Comparison of ENCODE assay signal across 11 cellular contexts in genomic region chrX:119181491-119181890, GRCh38. TPM values are rescaled to one million over a fixed set of nuclear protein-coding genes. Genes with fewer than 3 reads are reported as not detected.
A peak's percentile ranks its signal among the peaks of the same experiment; 100 is the strongest.
DNase-seq lines count a peak whose midpoint lies in the region; ATAC-seq and TF ChIP-seq lines count a peak whose summit lies in the region.
"Had no signal": no experiment of that assay in that cellular context is flagged by ENCODE, and none has a peak within 500 bp of the region (broad histone marks: within the 10 kb centered on the region; RNA-seq: fewer than 3 reads in every experiment).

No MANE protein-coding gene starts in this region.

- no peaks in the 10 kb centered on the region for H3K9me3 ChIP-seq in Loucy (ENCODE audit: insufficient read depth, low read depth, low read length)
- H3K9me3 ChIP-seq in osteoblast (ENCODE audit: low read depth, low read length), result no peaks in the 10 kb centered on the region
- H3K9me3 ChIP-seq in upper lobe of left lung, result no peaks in the 10 kb centered on the region
- H3K9me3 ChIP-seq: sigmoid colon had no signal

- H3K36me3 Mint-ChIP-seq in chondrocyte (ENCODE audit: low read depth) (no peaks in the 10 kb centered on the region), natural killer cell (no peaks in the 10 kb centered on the region)

- no peak for TF ChIP-seq EP300 in upper lobe of left lung (IDR thresholded peaks at IDR 0.05)

- H3K27ac ChIP-seq in osteoblast (ENCODE audit: low read depth, low read length) (no peak overlapping the region), upper lobe of left lung (no peak overlapping the region)
- H3K27ac ChIP-seq: sigmoid colon had no signal

- no peaks in the 10 kb centered on the region for H3K79me2 ChIP-seq in Loucy (ENCODE audit: insufficient read depth, low read length)
- H3K79me2 ChIP-seq in osteoblast (ENCODE audit: insufficient read depth, low read length), result no peaks in the 10 kb centered on the region

- no peak overlapping the region for H3K9ac ChIP-seq in Loucy (ENCODE audit: low read depth, low read length, poor library complexity, severe bottlenecking)

- no peak overlapping the region for H3K4me3 Mint-ChIP-seq in chondrocyte (ENCODE audit: unreplicated experiment)
- H3K4me3 Mint-ChIP-seq in natural killer cell, result no peak overlapping the region

- H3K27me3 Mint-ChIP-seq in chondrocyte (ENCODE audit: low read depth), result peaks cover 3% of the 10 kb centered on the region
- H3K27me3 Mint-ChIP-seq in natural killer cell (ENCODE audit: low read depth in 2 of 2), result peaks cover 2 to 34% of the 10 kb centered on the region in 2 donors

- H3K36me3 ChIP-seq in Loucy (ENCODE audit: insufficient read depth, low read length), result no peaks in the 10 kb centered on the region
- H3K36me3 ChIP-seq in osteoblast (ENCODE audit: insufficient read depth, low read length), result no peaks in the 10 kb centered on the region
- no peaks in the 10 kb centered on the region for H3K36me3 ChIP-seq in upper lobe of left lung
- H3K36me3 ChIP-seq: sigmoid colon had no signal

- H3K4me2 ChIP-seq in Loucy (ENCODE audit: low read depth, low read length, poor library complexity, severe bottlenecking) (no peak overlapping the region), osteoblast (ENCODE audit: insufficient read depth, low read length) (no peak overlapping the region)

- WGBS in upper lobe of left lung, 2 donors, result 34% methylated on average over 2 of the region's 2 CpGs; no CpG with 5 or more reads in 1 of the 2 donors

- H4K20me1 ChIP-seq in Loucy (ENCODE audit: insufficient read depth, low read length, poor library complexity, severe bottlenecking) (no peaks in the 10 kb centered on the region), osteoblast (ENCODE audit: insufficient read depth, low read length) (no peaks in the 10 kb centered on the region)

- ATAC-seq in natural killer cell, result no peak
- no peak for ATAC-seq in upper lobe of left lung (ENCODE audit: low FRiP score in 2 of 2)
- ATAC-seq in GM21528 (IDR thresholded peaks at IDR 0.05; ENCODE audit: low FRiP score, unreplicated experiment), result no peak

- H2AFZ ChIP-seq in Loucy (ENCODE audit: low read length) (no peak overlapping the region), osteoblast (ENCODE audit: low read length) (no peak overlapping the region)

- intact Hi-C loops in natural killer cell (cut with micrococcal nuclease), result no loop called here

- TF ChIP-seq POLR2A in upper lobe of left lung (IDR thresholded peaks at IDR 0.05), result no peak

- H3F3A ChIP-seq in Loucy (ENCODE audit: low read depth), result no peaks in the 10 kb centered on the region

- H3K27me3 ChIP-seq in Loucy (ENCODE audit: insufficient read depth, low read length, poor library complexity, severe bottlenecking) (no peaks in the 10 kb centered on the region), osteoblast (ENCODE audit: insufficient read depth, low read length) (no peaks in the 10 kb centered on the region), upper lobe of left lung (no peaks in the 10 kb centered on the region)
- H3K27me3 ChIP-seq: sigmoid colon had no signal

- H3K4me3 ChIP-seq in Loucy (ENCODE audit: low read length, poor library complexity, severe bottlenecking) (no peak overlapping the region), osteoblast (ENCODE audit: insufficient read depth, low read length) (no peak overlapping the region), upper lobe of left lung (no peak overlapping the region)
- H3K4me3 ChIP-seq: sigmoid colon had no signal

- peak; percentile 60 for DNase-seq in DMS 273 (lab: John Stamatoyannopoulos, UW; ENCODE audit: unreplicated experiment)
- no peak for DNase-seq in DMS 273 treated with DMSO at 0.1 percent for 48 hours (lab: John Stamatoyannopoulos, UW)
- no peak for DNase-seq in chondrocyte (ENCODE audit: low spot score)
- no peak for DNase-seq in osteoblast (ENCODE audit: insufficient read length, low spot score, missing footprints)
- no peak for DNase-seq in natural killer cell
- DNase-seq in upper lobe of left lung, result no peak
- DNase-seq: kidney glomerular epithelial cell, sigmoid colon had no signal

- H3K9me3 Mint-ChIP-seq in chondrocyte (ENCODE audit: low read depth) (peaks cover 9% of the 10 kb centered on the region), natural killer cell (no peaks in the 10 kb centered on the region)

- TF ChIP-seq CTCF in Loucy (conservative IDR thresholded peaks at IDR 0.05; ENCODE audit: low read length) (peak; percentile 19; the same call in 1 of the 2 replicates), chondrocyte (IDR thresholded peaks at IDR 0.05) (peak; percentile 33), osteoblast (IDR thresholded peaks at IDR 0.05; ENCODE audit: extremely low read depth, low read depth, low read length) (peak; percentile 44), natural killer cell (IDR thresholded peaks at IDR 0.05) (no peak), upper lobe of left lung (IDR thresholded peaks at IDR 0.05) (no peak)

- H3K4me1 Mint-ChIP-seq in chondrocyte (ENCODE audit: low read depth) (no peaks in the 10 kb centered on the region), natural killer cell (no peaks in the 10 kb centered on the region)

- H3K4me1 ChIP-seq in Loucy (ENCODE audit: insufficient read depth, low read length, poor library complexity, severe bottlenecking), result no peaks in the 10 kb centered on the region
- no peaks in the 10 kb centered on the region for H3K4me1 ChIP-seq in osteoblast (ENCODE audit: insufficient read depth, low read length)
- no peaks in the 10 kb centered on the region for H3K4me1 ChIP-seq in upper lobe of left lung
- H3K4me1 ChIP-seq: sigmoid colon had no signal

- no peak overlapping the region for H3K27ac Mint-ChIP-seq in chondrocyte (ENCODE audit: unreplicated experiment)
- H3K27ac Mint-ChIP-seq in natural killer cell, result no peak overlapping the region

- no peaks in the 10 kb centered on the region for H3K9me2 ChIP-seq in Loucy (replicated peaks; ENCODE audit: low read depth, low read length)

RNA-seq across cellular contexts. Expression of gene KIAA1210, which starts 53.9 kb away (rescaled TPM):
- total RNA-seq in chondrocyte (not detected in 3 replicates), osteoblast (not detected in 2 replicates), natural killer cell (not detected), upper lobe of left lung (not detected)
- total RNA-seq: sigmoid colon; T-helper 2 cell treated with Interferon-gamma antibody and Interleukin-4, amounts not matched to agents 100 ng/mL and 5 ng/mL, for 36 hours had no signal

RNA-seq across cellular contexts. Expression of gene PGRMC1, which starts 54.6 kb away (rescaled TPM):
- total RNA-seq in chondrocyte (57.6 to 71.9 TPM (median 59.9 TPM) in 3 replicates), osteoblast (118 and 124 TPM in 2 replicates), natural killer cell (10 to 100 TPM; 11.5 to 13.6 (median 13.2) TPM), upper lobe of left lung (100 to 1,000 TPM in 2 of 6 donors, 10 to 100 TPM in 4; 28.3 to 112 (median 74.3) TPM)

Comparison
In these comparisons a context has a peak if more than half of its experiments do, and no peak if none do; other contexts are left out.
1. CTCF ChIP-seq: peak in Loucy (single experiment), chondrocyte (single experiment) and osteoblast (single experiment); none in natural killer cell (single experiment) and upper lobe of left lung (0 of 6).